Comparison of ENCODE assay signal across 10 cellular contexts in genomic region chr10:72292223-72292691, GRCh38. TPM values are rescaled to one million over a fixed set of nuclear protein-coding genes. Genes with fewer than 3 reads are reported as not detected.
DNase-seq lines count a peak whose midpoint lies in the region; ATAC-seq and FAIRE-seq lines count a peak whose summit lies in the region.
"Had no signal": no experiment of that assay in that cellular context is flagged by ENCODE, and none has a peak within 500 bp of the region (broad histone marks: within the 10 kb centered on the region; RNA-seq: fewer than 3 reads in every experiment).

No MANE protein-coding gene starts in this region.

- no peak overlapping the region for H2BK120ac ChIP-seq in mesenchymal stem cell (ENCODE audit: low read depth, low read length)

- peak overlapping the region in 1 of 2 experiments; percentile 14 for H3K18ac ChIP-seq in mesenchymal stem cell (ENCODE audit: low read depth in 1 of 2, low read length in 2 of 2)

- H3K9me3 ChIP-seq in mesenchymal stem cell (ENCODE audit: control insufficient read depth, low read length) = no peaks in the 10 kb centered on the region

- intact Hi-C loops in Right ventricle myocardium inferior (cut with DNase I) = no loop called here

- H3K4me1 Mint-ChIP-seq in activated T-cell treated with anti-CD3 and anti-CD28 coated beads, Interleukin-2, amount 50 U/mL, for 72 hours (ENCODE audit: low read depth) = peaks cover 67% of the 10 kb centered on the region

- no peak overlapping the region for H2BK5ac ChIP-seq in mesenchymal stem cell (ENCODE audit: low read depth, low read length, poor library complexity, severe bottlenecking)

- H3K27ac Mint-ChIP-seq in activated T-cell treated with anti-CD3 and anti-CD28 coated beads, Interleukin-2, amount 50 U/mL, for 72 hours = peak overlapping the region; percentile 97

- no peaks in the 10 kb centered on the region for H3K27me3 Mint-ChIP-seq in activated T-cell treated with anti-CD3 and anti-CD28 coated beads, Interleukin-2, amount 50 U/mL, for 72 hours (ENCODE audit: low read depth)

- H3K14ac ChIP-seq in mesenchymal stem cell (ENCODE audit: low read length in 2 of 2) = no peak overlapping the region

- no peak overlapping the region for H4K8ac ChIP-seq in mesenchymal stem cell (ENCODE audit: low read length)

- H3K36me3 Mint-ChIP-seq in activated T-cell treated with anti-CD3 and anti-CD28 coated beads, Interleukin-2, amount 50 U/mL, for 72 hours (ENCODE audit: insufficient read depth in 2 of 2) = peaks cover 0 to 4% of the 10 kb centered on the region in 2 donors

- no peaks in the 10 kb centered on the region for H3K36me3 ChIP-seq in mesenchymal stem cell (ENCODE audit: control insufficient read depth in 1 of 2, insufficient read depth in 2 of 2, low read depth in 1 of 2, low read length in 2 of 2)

- 76% methylated on average over 6 of the region's 6 CpGs for whole genome bisulfite sequencing in mesenchymal stem cell

- H3K9ac ChIP-seq in mesenchymal stem cell (ENCODE audit: low read length) = no peak overlapping the region

- no peaks in the 10 kb centered on the region for H3K9me3 Mint-ChIP-seq in activated T-cell treated with anti-CD3 and anti-CD28 coated beads, Interleukin-2, amount 50 U/mL, for 72 hours

- peaks cover 3% of the 10 kb centered on the region for H3K4me1 ChIP-seq in mesenchymal stem cell (ENCODE audit: control insufficient read depth, insufficient read depth, low read depth, low read length)

- DNase-seq in stimulated activated CD4-positive, alpha-beta T cell treated with anti-CD3 and anti-CD28 coated beads, Interleukin-15, amount 100 ng/mL, for 24 hours = peak; percentile 82
- no peak for DNase-seq in stimulated activated CD4-positive, alpha-beta T cell treated with anti-CD3 and anti-CD28 coated beads, Interleukin-12 subunit alpha, Interleukin-12 subunit beta, amount 100 ng/mL, for 4 hours
- peak; percentile 75 to 85 for DNase-seq in activated T-cell treated with anti-CD3 and anti-CD28 coated beads, Interleukin-2, amount 50 U/mL, for 72 hours
- DNase-seq in mesenchymal stem cell (no peak), urothelium cell line (ENCODE audit: low spot score) (peak; percentile 82), Right ventricle myocardium inferior (ENCODE audit: missing footprints) (no peak)
- DNase-seq: AML-193, NCI-H2107 had no signal

- no peak for FAIRE-seq in urothelium cell line (lab: Jason Lieb, UNC)

- no peak overlapping the region for H3K4me3 ChIP-seq in mesenchymal stem cell (ENCODE audit: insufficient read depth in 1 of 2, low read depth in 1 of 2, low read length in 2 of 2)

- no peak overlapping the region for H3K4me2 ChIP-seq in mesenchymal stem cell (ENCODE audit: low read length, poor library complexity, severe bottlenecking)

- peak overlapping the region; percentile 73 to 79 for H3K4me3 Mint-ChIP-seq in activated T-cell treated with anti-CD3 and anti-CD28 coated beads, Interleukin-2, amount 50 U/mL, for 72 hours

- H2BK12ac ChIP-seq in mesenchymal stem cell (ENCODE audit: low read length in 2 of 2) = peak overlapping the region; percentile 40 to 69

- H4K91ac ChIP-seq in mesenchymal stem cell (ENCODE audit: low read length) = peak overlapping the region; percentile 28

- no peak overlapping the region for H3K4ac ChIP-seq in mesenchymal stem cell (ENCODE audit: low read depth in 1 of 2, low read length in 2 of 2)

- peak; percentile 63 to 66 for ATAC-seq in activated T-cell treated with anti-CD3 and anti-CD28 coated beads, Interleukin-2, amount 50 U/mL, for 72 hours (replicated peaks in 1 of 2)
- ATAC-seq in HG03280 (IDR thresholded peaks at IDR 0.05; ENCODE audit: unreplicated experiment) (no peak), GM19351 (IDR thresholded peaks at IDR 0.05; ENCODE audit: unreplicated experiment) (no peak), Right ventricle myocardium inferior (no peak)

- no peak overlapping the region for H3K27ac ChIP-seq in mesenchymal stem cell (ENCODE audit: low read length, poor library complexity, severe bottlenecking)

- no peaks in the 10 kb centered on the region for H3K27me3 ChIP-seq in mesenchymal stem cell (ENCODE audit: control insufficient read depth in 1 of 2, insufficient read depth in 1 of 2, low read length in 2 of 2)

- H3K79me1 ChIP-seq in mesenchymal stem cell (replicated peaks; ENCODE audit: low read length, poor library complexity, severe bottlenecking) = peaks cover 1% of the 10 kb centered on the region

- no peak overlapping the region for H2BK15ac ChIP-seq in mesenchymal stem cell (ENCODE audit: low read depth, poor library complexity, severe bottlenecking)

- H2AFZ ChIP-seq in mesenchymal stem cell (ENCODE audit: low read depth, low read length) = no peak overlapping the region

- no peak overlapping the region for H2AK5ac ChIP-seq in mesenchymal stem cell (ENCODE audit: low read length, severe bottlenecking)

- H3K23ac ChIP-seq in mesenchymal stem cell (ENCODE audit: low read length in 2 of 2) = no peak overlapping the region

RNA-seq across cellular contexts. Expression of gene DDIT4, which starts 18.5 kb away (rescaled TPM):
- total RNA-seq in activated T-cell treated with anti-CD3 and anti-CD28 coated beads, Interleukin-2, amount 50 U/mL, for 72 hours = 1,000 to 10,000 TPM; 1,119 to 1,202 TPM
- polyA plus RNA-seq in mesenchymal stem cell (2013, experiment 1 of 2) = 109 TPM
- 107 TPM for polyA plus RNA-seq in mesenchymal stem cell (2013, experiment 2 of 2)
- total RNA-seq in Right ventricle myocardium inferior = 71.4 TPM

Comparison
In these comparisons a context has a peak if more than half of its experiments do, and no peak if none do; other contexts are left out.
1. DNase-seq: peak in stimulated activated CD4-positive, alpha-beta T cell treated with anti-CD3 and anti-CD28 coated beads, Interleukin-15, amount 100 ng/mL, for 24 hours (single experiment), activated T-cell treated with anti-CD3 and anti-CD28 coated beads, Interleukin-2, amount 50 U/mL, for 72 hours (2 of 2) and urothelium cell line (single experiment); none in stimulated activated CD4-positive, alpha-beta T cell treated with anti-CD3 and anti-CD28 coated beads, Interleukin-12 subunit alpha, Interleukin-12 subunit beta, amount 100 ng/mL, for 4 hours (single experiment), mesenchymal stem cell (single experiment) and Right ventricle myocardium inferior (single experiment).
2. ATAC-seq: peak in activated T-cell treated with anti-CD3 and anti-CD28 coated beads, Interleukin-2, amount 50 U/mL, for 72 hours (2 of 2); none in HG03280 (single experiment), GM19351 (single experiment) and Right ventricle myocardium inferior (single experiment).
3. RNA of gene DDIT4, which starts 18.5 kb away (total RNA-seq): 1,119 to 1,202 TPM in activated T-cell treated with anti-CD3 and anti-CD28 coated beads, Interleukin-2, amount 50 U/mL, for 72 hours; 71.4 TPM in Right ventricle myocardium inferior (single experiment); every median in the first group is over 10 times any median in the second.